7 cellular contexts compared by ENCODE assay signal in the genomic region with DNA sequence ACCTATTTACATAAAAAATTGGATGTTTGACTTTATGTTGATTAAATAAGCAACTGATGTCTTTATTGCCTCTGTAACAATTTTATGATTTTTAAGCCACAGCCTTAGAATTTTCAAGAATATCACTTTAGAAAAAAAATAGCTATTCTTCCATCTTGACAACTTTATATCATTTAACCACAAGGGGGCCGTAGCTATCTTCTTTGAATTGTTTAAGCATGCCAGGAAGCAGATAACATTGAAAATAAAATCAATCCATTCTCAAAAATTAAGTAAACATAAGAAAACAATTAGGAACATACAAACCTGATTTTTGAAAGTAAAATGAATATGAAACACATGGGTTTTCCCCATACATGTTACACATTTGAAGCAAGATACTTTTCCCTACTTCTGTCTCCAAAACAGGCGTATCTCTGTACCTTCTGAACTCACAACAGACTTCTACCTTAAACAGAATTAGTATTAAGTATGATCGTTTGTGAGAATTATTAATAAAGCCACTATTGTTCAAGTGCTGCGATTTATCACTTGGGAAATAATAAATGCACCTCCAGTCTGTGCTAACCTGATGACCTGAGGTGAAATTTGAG.
DNase-seq lines count a peak whose midpoint lies in the region; ATAC-seq, FAIRE-seq and TF ChIP-seq lines count a peak whose summit lies in the region.

No MANE protein-coding gene starts in this region.

- peak; percentile 80 for DNase-seq in NCI-H1092 treated with DMSO at 0.1 percent for 48 hours (lab: John Stamatoyannopoulos, UW)
- no peak for DNase-seq in frontal cortex (ENCODE audit: low spot score in 2 of 2)
- no peak for DNase-seq in tibial artery
- no peak for DNase-seq in activated naive CD4-positive, alpha-beta T cell treated with anti-CD3 and anti-CD28 coated beads for 36 hours

- CTCF ChIA-PET in activated naive CD4-positive, alpha-beta T cell treated with anti-CD3 and anti-CD28 coated beads for 36 hours (lab: Charles Lee): no interaction called here

- no peak overlapping the region for H3K27ac ChIP-seq in tibial artery

- H3K27me3 Mint-ChIP-seq in activated naive CD4-positive, alpha-beta T cell treated with anti-CD3 and anti-CD28 coated beads for 36 hours (ENCODE audit: low read depth): no peaks in the 10 kb centered on the region

- TF ChIP-seq CTCF in GM12873 (IDR thresholded peaks at IDR 0.05; ENCODE audit: insufficient read depth, low read depth, low read length, missing control alignments) (peak; percentile 44), tibial artery (IDR thresholded peaks at IDR 0.05) (peak; percentile 51 to 57)

- ATAC-seq in SK-N-SH treated with all-trans-retinoic acid at 6 μM for 48 hours (peak; percentile 67; the same call in 2 of the 3 replicates), HG02678 (IDR thresholded peaks at IDR 0.05; ENCODE audit: unreplicated experiment) (no peak)

- no peaks in the 10 kb centered on the region for H3K36me3 Mint-ChIP-seq in activated naive CD4-positive, alpha-beta T cell treated with anti-CD3 and anti-CD28 coated beads for 36 hours (ENCODE audit: low read depth)

- no peaks in the 10 kb centered on the region for H3K27me3 ChIP-seq in tibial artery

- FAIRE-seq in frontal cortex (lab: Jason Lieb, UNC): peak; percentile 98

- no peak overlapping the region for H3K4me3 Mint-ChIP-seq in activated naive CD4-positive, alpha-beta T cell treated with anti-CD3 and anti-CD28 coated beads for 36 hours

- no peak overlapping the region for H3K4me3 ChIP-seq in tibial artery

- intact Hi-C loops in tibial artery (cut with DNase I; ENCODE audit: low total_unique reads): loop anchor here (10.0 kb wide), 2 partner anchors 250 to 340 kb away; no protein-coding TSS in a partner anchor
- intact Hi-C loops in activated naive CD4-positive, alpha-beta T cell treated with anti-CD3 and anti-CD28 coated beads for 36 hours (cut with micrococcal nuclease): loop anchor here (1.0 to 10.0 kb wide), 6 partner anchors 190 to 750 kb away; no protein-coding TSS in a partner anchor

- no peaks in the 10 kb centered on the region for H3K4me1 ChIP-seq in tibial artery

- no peaks in the 10 kb centered on the region for H3K36me3 ChIP-seq in tibial artery

- H3K9me3 Mint-ChIP-seq in activated naive CD4-positive, alpha-beta T cell treated with anti-CD3 and anti-CD28 coated beads for 36 hours: peaks cover 1% of the 10 kb centered on the region

- H3K27ac Mint-ChIP-seq in activated naive CD4-positive, alpha-beta T cell treated with anti-CD3 and anti-CD28 coated beads for 36 hours: no peak overlapping the region

- H3K4me1 Mint-ChIP-seq in activated naive CD4-positive, alpha-beta T cell treated with anti-CD3 and anti-CD28 coated beads for 36 hours (ENCODE audit: low read depth): no peaks in the 10 kb centered on the region

- no peaks in the 10 kb centered on the region for H3K9me3 ChIP-seq in tibial artery

TF ChIP-seq in SK-N-SH treated with all-trans-retinoic acid at 6 μM for 48 hours, 23 proteins besides CTCF, POLR2A, EP300 and RAD21:
- TF ChIP-seq, protein P1, sequence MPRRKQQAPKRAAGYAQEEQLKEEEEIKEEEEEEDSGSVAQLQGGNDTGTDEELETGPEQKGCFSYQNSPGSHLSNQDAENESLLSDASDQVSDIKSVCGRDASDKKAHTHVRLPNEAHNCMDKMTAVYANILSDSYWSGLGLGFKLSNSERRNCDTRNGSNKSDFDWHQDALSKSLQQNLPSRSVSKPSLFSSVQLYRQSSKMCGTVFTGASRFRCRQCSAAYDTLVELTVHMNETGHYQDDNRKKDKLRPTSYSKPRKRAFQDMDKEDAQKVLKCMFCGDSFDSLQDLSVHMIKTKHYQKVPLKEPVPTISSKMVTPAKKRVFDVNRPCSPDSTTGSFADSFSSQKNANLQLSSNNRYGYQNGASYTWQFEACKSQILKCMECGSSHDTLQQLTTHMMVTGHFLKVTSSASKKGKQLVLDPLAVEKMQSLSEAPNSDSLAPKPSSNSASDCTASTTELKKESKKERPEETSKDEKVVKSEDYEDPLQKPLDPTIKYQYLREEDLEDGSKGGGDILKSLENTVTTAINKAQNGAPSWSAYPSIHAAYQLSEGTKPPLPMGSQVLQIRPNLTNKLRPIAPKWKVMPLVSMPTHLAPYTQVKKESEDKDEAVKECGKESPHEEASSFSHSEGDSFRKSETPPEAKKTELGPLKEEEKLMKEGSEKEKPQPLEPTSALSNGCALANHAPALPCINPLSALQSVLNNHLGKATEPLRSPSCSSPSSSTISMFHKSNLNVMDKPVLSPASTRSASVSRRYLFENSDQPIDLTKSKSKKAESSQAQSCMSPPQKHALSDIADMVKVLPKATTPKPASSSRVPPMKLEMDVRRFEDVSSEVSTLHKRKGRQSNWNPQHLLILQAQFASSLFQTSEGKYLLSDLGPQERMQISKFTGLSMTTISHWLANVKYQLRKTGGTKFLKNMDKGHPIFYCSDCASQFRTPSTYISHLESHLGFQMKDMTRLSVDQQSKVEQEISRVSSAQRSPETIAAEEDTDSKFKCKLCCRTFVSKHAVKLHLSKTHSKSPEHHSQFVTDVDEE (CRISPR knock-in tag; IDR thresholded peaks at IDR 0.05): no peak
- no peak for TF ChIP-seq CSDC2 (CRISPR knock-in tag; IDR thresholded peaks at IDR 0.05)
- no peak for TF ChIP-seq TCF4 (CRISPR knock-in tag; IDR thresholded peaks at IDR 0.05; ENCODE audit: borderline replicate concordance)
- no peak for TF ChIP-seq ESRRG (CRISPR knock-in tag; IDR thresholded peaks at IDR 0.05)
- TF ChIP-seq, protein P2, sequence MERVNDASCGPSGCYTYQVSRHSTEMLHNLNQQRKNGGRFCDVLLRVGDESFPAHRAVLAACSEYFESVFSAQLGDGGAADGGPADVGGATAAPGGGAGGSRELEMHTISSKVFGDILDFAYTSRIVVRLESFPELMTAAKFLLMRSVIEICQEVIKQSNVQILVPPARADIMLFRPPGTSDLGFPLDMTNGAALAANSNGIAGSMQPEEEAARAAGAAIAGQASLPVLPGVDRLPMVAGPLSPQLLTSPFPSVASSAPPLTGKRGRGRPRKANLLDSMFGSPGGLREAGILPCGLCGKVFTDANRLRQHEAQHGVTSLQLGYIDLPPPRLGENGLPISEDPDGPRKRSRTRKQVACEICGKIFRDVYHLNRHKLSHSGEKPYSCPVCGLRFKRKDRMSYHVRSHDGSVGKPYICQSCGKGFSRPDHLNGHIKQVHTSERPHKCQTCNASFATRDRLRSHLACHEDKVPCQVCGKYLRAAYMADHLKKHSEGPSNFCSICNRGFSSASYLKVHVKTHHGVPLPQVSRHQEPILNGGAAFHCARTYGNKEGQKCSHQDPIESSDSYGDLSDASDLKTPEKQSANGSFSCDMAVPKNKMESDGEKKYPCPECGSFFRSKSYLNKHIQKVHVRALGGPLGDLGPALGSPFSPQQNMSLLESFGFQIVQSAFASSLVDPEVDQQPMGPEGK (CRISPR knock-in tag; IDR thresholded peaks at IDR 0.05; ENCODE audit: borderline replicate concordance): no peak
- TF ChIP-seq, protein P3, sequence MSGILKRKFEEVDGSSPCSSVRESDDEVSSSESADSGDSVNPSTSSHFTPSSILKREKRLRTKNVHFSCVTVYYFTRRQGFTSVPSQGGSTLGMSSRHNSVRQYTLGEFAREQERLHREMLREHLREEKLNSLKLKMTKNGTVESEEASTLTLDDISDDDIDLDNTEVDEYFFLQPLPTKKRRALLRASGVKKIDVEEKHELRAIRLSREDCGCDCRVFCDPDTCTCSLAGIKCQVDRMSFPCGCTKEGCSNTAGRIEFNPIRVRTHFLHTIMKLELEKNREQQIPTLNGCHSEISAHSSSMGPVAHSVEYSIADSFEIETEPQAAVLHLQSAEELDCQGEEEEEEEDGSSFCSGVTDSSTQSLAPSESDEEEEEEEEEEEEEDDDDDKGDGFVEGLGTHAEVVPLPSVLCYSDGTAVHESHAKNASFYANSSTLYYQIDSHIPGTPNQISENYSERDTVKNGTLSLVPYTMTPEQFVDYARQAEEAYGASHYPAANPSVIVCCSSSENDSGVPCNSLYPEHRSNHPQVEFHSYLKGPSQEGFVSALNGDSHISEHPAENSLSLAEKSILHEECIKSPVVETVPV (CRISPR knock-in tag; IDR thresholded peaks at IDR 0.05): no peak
- TF ChIP-seq, protein P4, sequence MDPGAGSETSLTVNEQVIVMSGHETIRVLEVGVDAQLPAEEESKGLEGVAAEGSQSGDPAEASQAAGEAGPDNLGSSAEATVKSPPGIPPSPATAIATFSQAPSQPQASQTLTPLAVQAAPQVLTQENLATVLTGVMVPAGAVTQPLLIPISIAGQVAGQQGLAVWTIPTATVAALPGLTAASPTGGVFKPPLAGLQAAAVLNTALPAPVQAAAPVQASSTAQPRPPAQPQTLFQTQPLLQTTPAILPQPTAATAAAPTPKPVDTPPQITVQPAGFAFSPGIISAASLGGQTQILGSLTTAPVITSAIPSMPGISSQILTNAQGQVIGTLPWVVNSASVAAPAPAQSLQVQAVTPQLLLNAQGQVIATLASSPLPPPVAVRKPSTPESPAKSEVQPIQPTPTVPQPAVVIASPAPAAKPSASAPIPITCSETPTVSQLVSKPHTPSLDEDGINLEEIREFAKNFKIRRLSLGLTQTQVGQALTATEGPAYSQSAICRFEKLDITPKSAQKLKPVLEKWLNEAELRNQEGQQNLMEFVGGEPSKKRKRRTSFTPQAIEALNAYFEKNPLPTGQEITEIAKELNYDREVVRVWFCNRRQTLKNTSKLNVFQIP (CRISPR knock-in tag; IDR thresholded peaks at IDR 0.05; ENCODE audit: borderline replicate concordance, low read depth): no peak
- TF ChIP-seq SNAI2 (CRISPR knock-in tag; IDR thresholded peaks at IDR 0.05): no peak
- TF ChIP-seq ZFP30 (CRISPR knock-in tag; IDR thresholded peaks at IDR 0.05): no peak
- TF ChIP-seq GLIS3 (CRISPR knock-in tag; IDR thresholded peaks at IDR 0.05): no peak
- TF ChIP-seq ISL1 (CRISPR knock-in tag; IDR thresholded peaks at IDR 0.05): no peak
- TF ChIP-seq ZC3H10 (CRISPR knock-in tag; IDR thresholded peaks at IDR 0.05): no peak
- TF ChIP-seq RARB (CRISPR knock-in tag; IDR thresholded peaks at IDR 0.05): no peak
- no peak for TF ChIP-seq ZNF8 (CRISPR knock-in tag; IDR thresholded peaks at IDR 0.05)
